ENCODE assay signal across 1 cellular context in the genomic region with DNA sequence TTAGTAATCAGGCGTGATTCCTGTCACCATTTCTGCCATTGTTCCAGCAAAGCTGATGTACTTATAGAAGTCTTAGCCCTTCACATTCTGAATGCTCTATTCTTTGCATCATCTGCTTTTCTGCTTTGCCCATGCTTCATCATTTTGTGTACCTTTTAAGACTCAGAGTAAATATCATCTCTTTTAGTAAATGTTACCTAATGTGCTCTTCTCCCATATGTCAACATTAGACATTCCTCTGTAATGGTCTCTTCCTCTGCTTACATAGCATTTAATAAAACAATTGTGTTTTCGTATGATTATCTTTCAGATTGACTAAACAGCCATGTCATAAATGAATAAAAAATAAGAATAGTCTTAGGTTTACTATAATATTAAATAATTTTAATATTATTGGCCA.
TF ChIP-seq lines count a peak whose summit lies in the region.

No MANE protein-coding gene starts in this region.

TF ChIP-seq in HepG2, 621 proteins besides CTCF, POLR2A, EP300 and RAD21 (continued from another document):
- no peak for TF ChIP-seq ZNF142 (CRISPR knock-in tag; IDR thresholded peaks at IDR 0.05)
- TF ChIP-seq ZSCAN20 (CRISPR knock-in tag; IDR thresholded peaks at IDR 0.05; ENCODE audit: borderline replicate concordance) = no peak
- TF ChIP-seq, protein P1, sequence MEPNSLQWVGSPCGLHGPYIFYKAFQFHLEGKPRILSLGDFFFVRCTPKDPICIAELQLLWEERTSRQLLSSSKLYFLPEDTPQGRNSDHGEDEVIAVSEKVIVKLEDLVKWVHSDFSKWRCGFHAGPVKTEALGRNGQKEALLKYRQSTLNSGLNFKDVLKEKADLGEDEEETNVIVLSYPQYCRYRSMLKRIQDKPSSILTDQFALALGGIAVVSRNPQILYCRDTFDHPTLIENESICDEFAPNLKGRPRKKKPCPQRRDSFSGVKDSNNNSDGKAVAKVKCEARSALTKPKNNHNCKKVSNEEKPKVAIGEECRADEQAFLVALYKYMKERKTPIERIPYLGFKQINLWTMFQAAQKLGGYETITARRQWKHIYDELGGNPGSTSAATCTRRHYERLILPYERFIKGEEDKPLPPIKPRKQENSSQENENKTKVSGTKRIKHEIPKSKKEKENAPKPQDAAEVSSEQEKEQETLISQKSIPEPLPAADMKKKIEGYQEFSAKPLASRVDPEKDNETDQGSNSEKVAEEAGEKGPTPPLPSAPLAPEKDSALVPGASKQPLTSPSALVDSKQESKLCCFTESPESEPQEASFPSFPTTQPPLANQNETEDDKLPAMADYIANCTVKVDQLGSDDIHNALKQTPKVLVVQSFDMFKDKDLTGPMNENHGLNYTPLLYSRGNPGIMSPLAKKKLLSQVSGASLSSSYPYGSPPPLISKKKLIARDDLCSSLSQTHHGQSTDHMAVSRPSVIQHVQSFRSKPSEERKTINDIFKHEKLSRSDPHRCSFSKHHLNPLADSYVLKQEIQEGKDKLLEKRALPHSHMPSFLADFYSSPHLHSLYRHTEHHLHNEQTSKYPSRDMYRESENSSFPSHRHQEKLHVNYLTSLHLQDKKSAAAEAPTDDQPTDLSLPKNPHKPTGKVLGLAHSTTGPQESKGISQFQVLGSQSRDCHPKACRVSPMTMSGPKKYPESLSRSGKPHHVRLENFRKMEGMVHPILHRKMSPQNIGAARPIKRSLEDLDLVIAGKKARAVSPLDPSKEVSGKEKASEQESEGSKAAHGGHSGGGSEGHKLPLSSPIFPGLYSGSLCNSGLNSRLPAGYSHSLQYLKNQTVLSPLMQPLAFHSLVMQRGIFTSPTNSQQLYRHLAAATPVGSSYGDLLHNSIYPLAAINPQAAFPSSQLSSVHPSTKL (CRISPR knock-in tag; IDR thresholded peaks at IDR 0.05) = 0 out of 2 replicates have a peak, but pooled peaks have one; percentile 16
- TF ChIP-seq, protein P2, sequence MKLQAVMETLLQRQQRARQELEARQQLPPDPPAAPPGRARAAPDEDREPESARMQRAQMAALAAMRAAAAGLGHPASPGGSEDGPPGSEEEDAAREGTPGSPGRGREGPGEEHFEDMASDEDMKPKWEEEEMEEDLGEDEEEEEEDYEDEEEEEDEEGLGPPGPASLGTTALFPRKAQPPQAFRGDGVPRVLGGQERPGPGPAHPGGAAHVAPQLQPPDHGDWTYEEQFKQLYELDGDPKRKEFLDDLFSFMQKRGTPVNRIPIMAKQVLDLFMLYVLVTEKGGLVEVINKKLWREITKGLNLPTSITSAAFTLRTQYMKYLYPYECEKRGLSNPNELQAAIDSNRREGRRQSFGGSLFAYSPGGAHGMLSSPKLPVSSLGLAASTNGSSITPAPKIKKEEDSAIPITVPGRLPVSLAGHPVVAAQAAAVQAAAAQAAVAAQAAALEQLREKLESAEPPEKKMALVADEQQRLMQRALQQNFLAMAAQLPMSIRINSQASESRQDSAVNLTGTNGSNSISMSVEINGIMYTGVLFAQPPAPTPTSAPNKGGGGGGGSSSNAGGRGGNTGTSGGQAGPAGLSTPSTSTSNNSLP (IDR thresholded peaks at IDR 0.05; ENCODE audit: low read depth, low read length) = 0 out of 2 replicates have a peak, but pooled peaks have one; percentile 15
